ENCODE assay signal across 37 cellular contexts in the genomic region with DNA sequence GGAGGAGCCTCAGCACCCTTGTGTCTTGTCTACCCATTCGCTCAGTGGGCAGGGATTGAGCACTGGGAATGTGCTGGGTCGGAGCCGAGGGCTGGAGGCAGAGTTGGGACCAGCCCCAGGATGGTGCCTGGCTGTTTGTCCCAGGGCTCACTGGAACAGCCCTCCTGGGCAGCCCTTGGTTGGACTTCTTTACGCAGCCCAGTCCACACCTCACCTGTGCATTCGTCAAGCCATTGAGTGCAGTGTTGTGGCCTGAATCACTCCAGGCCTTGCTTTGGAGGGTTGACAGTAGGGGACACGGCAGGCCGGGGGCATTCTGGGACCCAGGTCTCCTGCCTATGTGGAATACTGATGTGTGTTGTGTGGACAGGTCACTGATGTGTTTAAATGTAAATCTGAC.
"Had no signal": no experiment of that assay in that cellular context is flagged by ENCODE, and none has a peak within 500 bp of the region (broad histone marks: within the 10 kb centered on the region; RNA-seq: fewer than 3 reads in every experiment).

No MANE protein-coding gene starts in this region.

- H3K9me3 Mint-ChIP-seq: activated CD4-positive, alpha-beta memory T cell treated with anti-CD3 and anti-CD28 coated beads, Interleukin-2, amount 10 ng/mL, durations not matched to agents 7 days and 5 days; activated CD4-positive, alpha-beta T cell treated with anti-CD3 and anti-CD28 coated beads, Interleukin-2, amount 10 ng/mL, durations not matched to agents 7 days and 5 days; activated naive CD4-positive, alpha-beta T cell treated with anti-CD3 and anti-CD28 coated beads for 36 hours; activated naive CD4-positive, alpha-beta T cell treated with anti-CD3 and anti-CD28 coated beads, Interleukin-2, amount 50 U/mL, for 72 hours; activated naive CD8-positive, alpha-beta T cell treated with anti-CD3 and anti-CD28 coated beads for 36 hours; activated T-cell treated with anti-CD3 and anti-CD28 coated beads, Interleukin-2, amount 50 U/mL, for 4 hours; activated T-cell treated with anti-CD3 and anti-CD28 coated beads, Interleukin-2, amount 50 U/mL, for 72 hours; activated T-helper 1 cell treated with anti-CD3 and anti-CD28 coated beads, Interleukin-12 subunit alpha, Interleukin-12 subunit beta, Interleukin-2, Interleukin-4 antibody, amounts not matched to agents 30 ng/mL and 10 ng/mL and 1 ng/mL, durations not matched to agents 14 hours and 24 hours and 36 hours; activated T-helper 17 cell treated with anti-CD3 and anti-CD28 coated beads, Interleukin-2, amount 50 U/mL, for 72 hours; T-helper 1 cell treated with Interleukin-12 subunit alpha and Interleukin-12 subunit beta and Interleukin-4 antibody, amounts not matched to agents 30 μg/mL and 1 μg/mL, for 36 hours; T-helper 2 cell treated with Interferon-gamma antibody and Interleukin-4, amounts not matched to agents 5 μg/mL and 100 μg/mL, for 36 hours; WTC11 had no signal

- H3K4me3 Mint-ChIP-seq: activated CD4-positive, alpha-beta memory T cell treated with anti-CD3 and anti-CD28 coated beads, Interleukin-2, amount 10 ng/mL, durations not matched to agents 7 days and 5 days; activated CD4-positive, alpha-beta T cell treated with anti-CD3 and anti-CD28 coated beads for 36 hours; activated CD4-positive, alpha-beta T cell treated with anti-CD3 and anti-CD28 coated beads, Interleukin-2, amount 10 ng/mL, durations not matched to agents 7 days and 5 days; activated naive CD4-positive, alpha-beta T cell treated with anti-CD3 and anti-CD28 coated beads for 36 hours; activated naive CD8-positive, alpha-beta T cell treated with anti-CD3 and anti-CD28 coated beads for 36 hours; activated T-cell treated with anti-CD3 and anti-CD28 coated beads, Interleukin-2, amount 50 U/mL, for 4 hours; activated T-cell treated with anti-CD3 and anti-CD28 coated beads, Interleukin-2, amount 50 U/mL, for 72 hours; activated T-helper 1 cell treated with anti-CD3 and anti-CD28 coated beads, Interleukin-12 subunit alpha, Interleukin-12 subunit beta, Interleukin-2, Interleukin-4 antibody, amounts not matched to agents 30 ng/mL and 10 ng/mL and 1 ng/mL, durations not matched to agents 14 hours and 24 hours and 36 hours; activated T-helper 17 cell treated with anti-CD3 and anti-CD28 coated beads, Interleukin-2, amount 50 U/mL, for 72 hours; T-helper 1 cell treated with Interleukin-12 subunit alpha and Interleukin-12 subunit beta and Interleukin-4 antibody, amounts not matched to agents 30 μg/mL and 1 μg/mL, for 36 hours; T-helper 2 cell treated with Interferon-gamma antibody and Interleukin-4, amounts not matched to agents 5 μg/mL and 100 μg/mL, for 36 hours; WTC11 had no signal

- H3K9me3 ChIP-seq: adrenal gland, body of pancreas, breast epithelium had no signal

- H3K4me3 ChIP-seq: adrenal gland, body of pancreas, breast epithelium had no signal

- H3K36me3 ChIP-seq: adrenal gland, brain microvascular endothelial cell, breast epithelium, WERI-Rb-1 had no signal

- ATAC-seq: activated CD4-positive, alpha-beta T cell treated with anti-CD3 and anti-CD28 coated beads for 36 hours; activated CD4-positive, CD25-positive, alpha-beta regulatory T cell treated with anti-CD3 and anti-CD28 coated beads, Interleukin-2, amount 50 U/mL, for 24 hours; activated naive CD4-positive, alpha-beta T cell treated with anti-CD3 and anti-CD28 coated beads, Interleukin-2, amount 50 U/mL, for 72 hours; activated T-cell treated with anti-CD3 and anti-CD28 coated beads, Interleukin-2, amount 50 U/mL, for 4 hours; activated T-cell treated with anti-CD3 and anti-CD28 coated beads, Interleukin-2, amount 50 U/mL, for 72 hours; activated T-helper 17 cell treated with anti-CD3 and anti-CD28 coated beads, Interleukin-2, amount 50 U/mL, for 72 hours; body of pancreas; WTC11 had no signal

- H3K27ac ChIP-seq: adrenal gland, body of pancreas, brain microvascular endothelial cell, breast epithelium, WERI-Rb-1 had no signal

- H3K36me3 Mint-ChIP-seq: activated naive CD4-positive, alpha-beta T cell treated with anti-CD3 and anti-CD28 coated beads, Interleukin-2, amount 50 U/mL, for 72 hours; activated naive CD8-positive, alpha-beta T cell treated with anti-CD3 and anti-CD28 coated beads for 36 hours; WTC11 had no signal

- H3K27me3 Mint-ChIP-seq: activated CD4-positive, alpha-beta memory T cell treated with anti-CD3 and anti-CD28 coated beads, Interleukin-2, amount 10 ng/mL, durations not matched to agents 7 days and 5 days; activated CD4-positive, alpha-beta T cell treated with anti-CD3 and anti-CD28 coated beads for 36 hours; activated CD4-positive, alpha-beta T cell treated with anti-CD3 and anti-CD28 coated beads, Interleukin-2, amount 10 ng/mL, durations not matched to agents 7 days and 5 days; activated naive CD8-positive, alpha-beta T cell treated with anti-CD3 and anti-CD28 coated beads for 36 hours; activated T-helper 17 cell treated with anti-CD3 and anti-CD28 coated beads, Interleukin-2, amount 50 U/mL, for 72 hours had no signal

- H3K27me3 ChIP-seq: adrenal gland, body of pancreas, brain microvascular endothelial cell, breast epithelium had no signal

- DNase-seq: activated CD4-positive, alpha-beta memory T cell treated with anti-CD3 and anti-CD28 coated beads, Interleukin-2, amount 10 ng/mL, durations not matched to agents 7 days and 5 days; activated CD4-positive, alpha-beta T cell treated with anti-CD3 and anti-CD28 coated beads for 1 hour; activated CD4-positive, alpha-beta T cell treated with anti-CD3 and anti-CD28 coated beads for 36 hours; activated CD4-positive, alpha-beta T cell treated with anti-CD3 and anti-CD28 coated beads for 48 hours; activated CD4-positive, alpha-beta T cell treated with anti-CD3 and anti-CD28 coated beads, Interleukin-2, amount 10 ng/mL, durations not matched to agents 7 days and 5 days; activated CD4-positive, alpha-beta T cell treated with anti-CD3 and anti-CD28 coated beads, Interleukin-2, amount 50 U/mL, for 48 hours; activated CD4-positive, CD25-positive, alpha-beta regulatory T cell; activated CD8-positive, alpha-beta memory T cell treated with anti-CD3 and anti-CD28 coated beads, Interleukin-2, amount 50 U/mL, for 4 hours; activated effector memory CD4-positive, alpha-beta T cell treated with anti-CD3 and anti-CD28 coated beads, Interleukin-2, amount 50 U/mL, for 16 hours; activated gamma-delta T cell treated with Interleukin-2 at 50 U/mL for 16 hours; activated naive CD4-positive, alpha-beta T cell; activated naive CD4-positive, alpha-beta T cell treated with anti-CD3 and anti-CD28 coated beads for 36 hours; activated naive CD4-positive, alpha-beta T cell treated with anti-CD3 and anti-CD28 coated beads, Interleukin-2, amount 50 U/mL, for 16 hours; activated naive CD8-positive, alpha-beta T cell treated with anti-CD3 and anti-CD28 coated beads for 36 hours; activated T-cell treated with anti-CD3 and anti-CD28 coated beads for 4 hours; activated T-cell treated with anti-CD3 and anti-CD28 coated beads, Interleukin-2, amount 50 U/mL, for 1 hour; activated T-cell treated with anti-CD3 and anti-CD28 coated beads, Interleukin-2, amount 50 U/mL, for 4 hours; activated T-cell treated with anti-CD3 and anti-CD28 coated beads, Interleukin-2, amount 50 U/mL, for 72 hours; adrenal gland; amniotic stem cell; aorta; body of pancreas; brain microvascular endothelial cell; central memory CD4-positive, alpha-beta T cell; SW 1271; T-helper 1 cell; T-helper 2 cell; T-helper 9 cell; WERI-Rb-1 had no signal

- H3K4me1 Mint-ChIP-seq: activated CD4-positive, alpha-beta memory T cell treated with anti-CD3 and anti-CD28 coated beads, Interleukin-2, amount 10 ng/mL, durations not matched to agents 7 days and 5 days; activated CD4-positive, alpha-beta T cell treated with anti-CD3 and anti-CD28 coated beads for 36 hours; activated CD4-positive, alpha-beta T cell treated with anti-CD3 and anti-CD28 coated beads, Interleukin-2, amount 10 ng/mL, durations not matched to agents 7 days and 5 days; activated T-helper 17 cell treated with anti-CD3 and anti-CD28 coated beads, Interleukin-2, amount 50 U/mL, for 72 hours had no signal

- H3K4me1 ChIP-seq: adrenal gland, body of pancreas had no signal

- H3K27ac Mint-ChIP-seq: activated CD4-positive, alpha-beta memory T cell treated with anti-CD3 and anti-CD28 coated beads, Interleukin-2, amount 10 ng/mL, durations not matched to agents 7 days and 5 days; activated CD4-positive, alpha-beta T cell treated with anti-CD3 and anti-CD28 coated beads for 36 hours; activated CD4-positive, alpha-beta T cell treated with anti-CD3 and anti-CD28 coated beads, Interleukin-2, amount 10 ng/mL, durations not matched to agents 7 days and 5 days; activated naive CD4-positive, alpha-beta T cell treated with anti-CD3 and anti-CD28 coated beads for 36 hours; activated naive CD4-positive, alpha-beta T cell treated with anti-CD3 and anti-CD28 coated beads, Interleukin-2, amount 50 U/mL, for 72 hours; activated naive CD8-positive, alpha-beta T cell treated with anti-CD3 and anti-CD28 coated beads for 36 hours; activated T-cell treated with anti-CD3 and anti-CD28 coated beads, Interleukin-2, amount 50 U/mL, for 72 hours; activated T-helper 1 cell treated with anti-CD3 and anti-CD28 coated beads, Interleukin-12 subunit alpha, Interleukin-12 subunit beta, Interleukin-2, Interleukin-4 antibody, amounts not matched to agents 30 ng/mL and 10 ng/mL and 1 ng/mL, durations not matched to agents 14 hours and 24 hours and 36 hours; activated T-helper 17 cell treated with anti-CD3 and anti-CD28 coated beads, Interleukin-2, amount 50 U/mL, for 72 hours; T-helper 1 cell treated with Interleukin-12 subunit alpha and Interleukin-12 subunit beta and Interleukin-4 antibody, amounts not matched to agents 30 μg/mL and 1 μg/mL, for 36 hours; T-helper 2 cell treated with Interferon-gamma antibody and Interleukin-4, amounts not matched to agents 5 μg/mL and 100 μg/mL, for 36 hours; WTC11 had no signal
